ENCODE assay signal across 13 cellular contexts in the genomic region with DNA sequence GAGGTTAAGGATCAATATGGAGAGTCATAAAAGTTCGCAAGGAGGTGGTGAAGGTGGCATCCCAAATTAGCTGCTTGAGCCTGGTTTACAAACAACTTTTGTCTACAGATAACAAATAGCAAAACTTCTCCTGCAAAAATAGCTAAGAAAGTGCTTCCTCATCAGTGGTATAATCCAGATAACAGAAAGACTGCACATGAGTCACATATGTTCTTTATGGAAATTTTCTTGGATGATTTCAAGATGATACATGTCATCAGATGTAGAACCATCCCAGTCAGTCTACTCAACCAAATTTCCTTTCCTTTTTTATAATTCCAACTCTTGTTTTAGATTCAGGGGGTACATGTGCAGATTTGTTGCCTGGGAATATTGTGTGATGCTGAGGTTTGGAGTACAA.
DNase-seq lines count a peak whose midpoint lies in the region; ATAC-seq and TF ChIP-seq lines count a peak whose summit lies in the region.
"Had no signal": no experiment of that assay in that cellular context is flagged by ENCODE, and none has a peak within 500 bp of the region (broad histone marks: within the 10 kb centered on the region; RNA-seq: fewer than 3 reads in every experiment).

No MANE protein-coding gene starts in this region.

- TF ChIP-seq POLR2A in adrenal gland (IDR thresholded peaks at IDR 0.05), result no peak

- H3K9me3 Mint-ChIP-seq in activated naive CD4-positive, alpha-beta T cell treated with anti-CD3 and anti-CD28 coated beads, Interleukin-2, amount 50 U/mL, for 24 hours, result peaks cover 13% of the 10 kb centered on the region
- peaks cover 0 to 8% of the 10 kb centered on the region in 2 donors for H3K9me3 Mint-ChIP-seq in activated naive CD4-positive, alpha-beta T cell treated with anti-CD3 and anti-CD28 coated beads, Interleukin-2, amount 50 U/mL, for 72 hours
- H3K9me3 Mint-ChIP-seq in T-cell, result peaks cover 0 to 9% (median 2%) of the 10 kb centered on the region in 3 donors
- peaks cover 0 to 13% (median 3%) of the 10 kb centered on the region in 9 donors for H3K9me3 Mint-ChIP-seq in naive thymus-derived CD8-positive, alpha-beta T cell

- peaks cover 0 to 10% of the 10 kb centered on the region in 2 donors for H3K4me1 ChIP-seq in adrenal gland (replicated peaks in 1 of 2)

- ATAC-seq in activated naive CD4-positive, alpha-beta T cell treated with anti-CD3 and anti-CD28 coated beads, Interleukin-2, amount 50 U/mL, for 72 hours, result no peak
- no peak for ATAC-seq in T-cell (replicated peaks in 1 of 4)
- no peak for ATAC-seq in naive thymus-derived CD8-positive, alpha-beta T cell
- ATAC-seq in esophagus mucosa, result no peak

- CTCF ChIA-PET in T-cell (lab: Charles Lee), result no interaction called here

- no peak overlapping the region for H3K27ac ChIP-seq in adrenal gland
- H3K27ac ChIP-seq: 22Rv1 had no signal

- H3K4me3 ChIP-seq in epithelial cell of esophagus (ENCODE audit: low read length) (no peak overlapping the region), adrenal gland (no peak overlapping the region)

- no peak overlapping the region for H3K4me3 Mint-ChIP-seq in activated naive CD4-positive, alpha-beta T cell treated with anti-CD3 and anti-CD28 coated beads, Interleukin-2, amount 50 U/mL, for 24 hours
- H3K4me3 Mint-ChIP-seq in T-cell, result no peak overlapping the region
- peak overlapping the region in 2 of 10 donors; percentile 8 to 39 for H3K4me3 Mint-ChIP-seq in naive thymus-derived CD8-positive, alpha-beta T cell
- H3K4me3 Mint-ChIP-seq: CD14-positive monocyte, H9 had no signal

- H3K27ac Mint-ChIP-seq in activated naive CD4-positive, alpha-beta T cell treated with anti-CD3 and anti-CD28 coated beads, Interleukin-2, amount 50 U/mL, for 24 hours, result peak overlapping the region; percentile 38
- no peak overlapping the region for H3K27ac Mint-ChIP-seq in activated naive CD4-positive, alpha-beta T cell treated with anti-CD3 and anti-CD28 coated beads, Interleukin-2, amount 50 U/mL, for 72 hours
- peak overlapping the region; percentile 37 to 94 for H3K27ac Mint-ChIP-seq in T-cell
- H3K27ac Mint-ChIP-seq in naive thymus-derived CD8-positive, alpha-beta T cell, result peak overlapping the region in 9 of 10 donors; percentile 7 to 92 (median 73)
- H3K27ac Mint-ChIP-seq: CD14-positive monocyte, H9 had no signal

- no peaks in the 10 kb centered on the region for H3K27me3 Mint-ChIP-seq in activated naive CD4-positive, alpha-beta T cell treated with anti-CD3 and anti-CD28 coated beads, Interleukin-2, amount 50 U/mL, for 24 hours
- no peaks in the 10 kb centered on the region for H3K27me3 Mint-ChIP-seq in T-cell
- H3K27me3 Mint-ChIP-seq in naive thymus-derived CD8-positive, alpha-beta T cell, result no peaks in the 10 kb centered on the region

- peaks cover 14% of the 10 kb centered on the region for H3K36me3 Mint-ChIP-seq in activated naive CD4-positive, alpha-beta T cell treated with anti-CD3 and anti-CD28 coated beads, Interleukin-2, amount 50 U/mL, for 24 hours
- H3K36me3 Mint-ChIP-seq in activated naive CD4-positive, alpha-beta T cell treated with anti-CD3 and anti-CD28 coated beads, Interleukin-2, amount 50 U/mL, for 72 hours, result peaks cover 13 to 20% of the 10 kb centered on the region in 2 donors
- peaks cover 14% of the 10 kb centered on the region for H3K36me3 Mint-ChIP-seq in T-cell
- H3K36me3 Mint-ChIP-seq in naive thymus-derived CD8-positive, alpha-beta T cell, result peaks cover 0 to 17% (median 5%) of the 10 kb centered on the region in 3 donors
- H3K36me3 Mint-ChIP-seq: CD14-positive monocyte had no signal

- no peaks in the 10 kb centered on the region for H3K36me3 ChIP-seq in adrenal gland (replicated peaks in 1 of 2)

- TF ChIP-seq CTCF in epithelial cell of esophagus (IDR thresholded peaks at IDR 0.05; ENCODE audit: insufficient read depth, low read depth, low read length, missing control alignments), result no peak
- TF ChIP-seq CTCF in adrenal gland (IDR thresholded peaks at IDR 0.05), result no peak

- H3K9me3 ChIP-seq in adrenal gland (replicated peaks in 1 of 3), result no peaks in the 10 kb centered on the region

- peaks cover 64% of the 10 kb centered on the region for H3K4me1 Mint-ChIP-seq in activated naive CD4-positive, alpha-beta T cell treated with anti-CD3 and anti-CD28 coated beads, Interleukin-2, amount 50 U/mL, for 24 hours
- peaks cover 43 to 46% (median 45%) of the 10 kb centered on the region in 3 donors for H3K4me1 Mint-ChIP-seq in T-cell
- H3K4me1 Mint-ChIP-seq in naive thymus-derived CD8-positive, alpha-beta T cell, result peaks cover 24 to 52% (median 47%) of the 10 kb centered on the region in 4 donors

- intact Hi-C loops in adrenal gland (cut with DNase I), result no loop called here

- WGBS in adrenal gland, 4 donors, result 74 to 92% (median 86%) methylated on average over 1 of the region's 1 CpG

- POLR2A ChIA-PET in T-cell (lab: Charles Lee), result interaction anchor here in 1 of 2 donors (0.6 kb wide), 1 partner anchor 429 kb away, joined by 5 read pairs; no protein-coding TSS in a partner anchor
- POLR2A ChIA-PET in naive thymus-derived CD8-positive, alpha-beta T cell (lab: Charles Lee), result interaction anchor here (1.0 to 1.6 kb wide), 5 partner anchors 10 to 147 kb away, joined by 3 to 4 read pairs (median 3); a partner anchor contains a TSS

- DNase-seq in activated naive CD4-positive, alpha-beta T cell treated with anti-CD3 and anti-CD28 coated beads, Interleukin-2, amount 50 U/mL, for 72 hours (ENCODE audit: low spot score in 2 of 2), result no peak
- DNase-seq in T-cell (no peak), epithelial cell of esophagus (ENCODE audit: low read depth) (peak; percentile 49), adrenal gland (no peak), amygdala (lab: John Stamatoyannopoulos, UW) (no peak)
- DNase-seq in naive thymus-derived CD8-positive, alpha-beta T cell, result no peak
- DNase-seq: DMS79, GOT3, H9 had no signal

- no peaks in the 10 kb centered on the region for H3K27me3 ChIP-seq in adrenal gland

Comparison
In these comparisons a context has a peak if more than half of its experiments do, and no peak if none do; other contexts are left out.
1. H3K27ac Mint-ChIP-seq: peak in activated naive CD4-positive, alpha-beta T cell treated with anti-CD3 and anti-CD28 coated beads, Interleukin-2, amount 50 U/mL, for 24 hours (single experiment), T-cell (2 of 2) and naive thymus-derived CD8-positive, alpha-beta T cell (9 of 10); none in activated naive CD4-positive, alpha-beta T cell treated with anti-CD3 and anti-CD28 coated beads, Interleukin-2, amount 50 U/mL, for 72 hours (0 of 2).